ENCODE assay signal across 1 cellular context in the genomic region with DNA sequence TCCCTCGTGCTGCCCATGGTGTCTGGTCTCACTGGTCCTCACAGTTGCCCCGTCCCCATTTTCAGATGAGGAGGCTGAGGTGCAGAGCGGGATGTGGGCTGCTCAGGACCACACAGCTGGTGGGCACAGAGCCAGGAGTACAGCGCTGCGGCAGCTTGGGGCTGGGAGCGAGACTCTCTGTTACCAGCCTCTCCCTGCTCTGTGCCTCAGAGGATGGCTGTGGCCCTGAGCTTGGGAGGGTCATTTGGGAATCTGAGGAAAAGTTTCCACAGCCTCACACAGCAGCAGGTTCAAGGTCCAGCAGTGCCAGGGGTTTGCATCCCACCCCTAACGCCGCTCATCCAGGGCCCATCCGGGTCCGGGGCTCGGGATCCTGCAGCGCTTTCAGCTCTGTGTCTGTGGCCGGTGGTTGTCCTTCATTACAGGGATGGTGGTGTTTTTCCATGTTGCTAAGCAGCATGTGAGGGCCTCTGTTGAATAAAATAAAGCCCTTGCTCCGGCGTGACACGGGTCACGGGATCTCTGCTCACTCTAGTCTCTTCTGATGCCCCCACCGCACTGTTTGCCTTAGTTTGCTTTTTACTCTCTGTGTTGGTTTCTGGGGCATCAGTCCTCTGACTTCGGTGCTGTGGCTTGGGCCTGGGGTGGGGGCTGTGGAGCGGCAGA.
TF ChIP-seq lines count a peak whose summit lies in the region.

No MANE protein-coding gene starts in this region.

TF ChIP-seq in HepG2, 621 proteins besides CTCF, POLR2A, EP300 and RAD21 (continued from another document and continues in another):
- peak; percentile 57; the same call in 1 of the 2 replicates for TF ChIP-seq POGK (CRISPR knock-in tag; conservative IDR thresholded peaks at IDR 0.05)
- no peak for TF ChIP-seq ZNF720 (CRISPR knock-in tag; IDR thresholded peaks at IDR 0.05)
- TF ChIP-seq FOXK2 (IDR thresholded peaks at IDR 0.05), result no peak
- TF ChIP-seq ZNF354B (CRISPR knock-in tag; IDR thresholded peaks at IDR 0.05), result no peak
- no peak for TF ChIP-seq ZNF430 (CRISPR knock-in tag; IDR thresholded peaks at IDR 0.05)
- TF ChIP-seq ZNF207 (IDR thresholded peaks at IDR 0.05; ENCODE audit: borderline replicate concordance), result no peak
- TF ChIP-seq AGO2 (optimal IDR thresholded peaks at IDR 0.05; ENCODE audit: low read depth, low read length), result peak; percentile 73
- TF ChIP-seq RFXANK (CRISPR knock-in tag; IDR thresholded peaks at IDR 0.05), result no peak; the same call in 1 of the 2 replicates
- TF ChIP-seq, protein P1, sequence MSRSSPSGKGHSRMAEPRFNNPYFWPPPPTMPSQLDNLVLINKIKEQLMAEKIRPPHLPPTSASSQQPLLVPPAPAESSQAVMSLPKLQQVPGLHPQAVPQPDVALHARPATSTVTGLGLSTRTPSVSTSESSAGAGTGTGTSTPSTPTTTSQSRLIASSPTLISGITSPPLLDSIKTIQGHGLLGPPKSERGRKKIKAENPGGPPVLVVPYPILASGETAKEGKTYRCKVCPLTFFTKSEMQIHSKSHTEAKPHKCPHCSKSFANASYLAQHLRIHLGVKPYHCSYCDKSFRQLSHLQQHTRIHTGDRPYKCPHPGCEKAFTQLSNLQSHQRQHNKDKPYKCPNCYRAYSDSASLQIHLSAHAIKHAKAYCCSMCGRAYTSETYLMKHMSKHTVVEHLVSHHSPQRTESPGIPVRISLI (CRISPR knock-in tag; IDR thresholded peaks at IDR 0.05; ENCODE audit: borderline replicate concordance), result no peak
- no peak for TF ChIP-seq NFATC3 (CRISPR knock-in tag; IDR thresholded peaks at IDR 0.05)
- TF ChIP-seq ZNF768 (CRISPR knock-in tag; IDR thresholded peaks at IDR 0.05), result peak; percentile 11; the same call in 1 of the 2 replicates
- TF ChIP-seq, protein P2, sequence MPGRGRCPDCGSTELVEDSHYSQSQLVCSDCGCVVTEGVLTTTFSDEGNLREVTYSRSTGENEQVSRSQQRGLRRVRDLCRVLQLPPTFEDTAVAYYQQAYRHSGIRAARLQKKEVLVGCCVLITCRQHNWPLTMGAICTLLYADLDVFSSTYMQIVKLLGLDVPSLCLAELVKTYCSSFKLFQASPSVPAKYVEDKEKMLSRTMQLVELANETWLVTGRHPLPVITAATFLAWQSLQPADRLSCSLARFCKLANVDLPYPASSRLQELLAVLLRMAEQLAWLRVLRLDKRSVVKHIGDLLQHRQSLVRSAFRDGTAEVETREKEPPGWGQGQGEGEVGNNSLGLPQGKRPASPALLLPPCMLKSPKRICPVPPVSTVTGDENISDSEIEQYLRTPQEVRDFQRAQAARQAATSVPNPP (CRISPR knock-in tag; IDR thresholded peaks at IDR 0.05), result no peak
- no peak for TF ChIP-seq ZNF484 (CRISPR knock-in tag; IDR thresholded peaks at IDR 0.05; ENCODE audit: borderline replicate concordance, low read depth)
- TF ChIP-seq NR2C2 (CRISPR knock-in tag; IDR thresholded peaks at IDR 0.05; ENCODE audit: borderline replicate concordance), result no peak
- TF ChIP-seq ZBTB21 (CRISPR knock-in tag; IDR thresholded peaks at IDR 0.05), result no peak
- 0 out of 2 replicates have a peak, but pooled peaks have one; percentile 50 for TF ChIP-seq MYC (CRISPR knock-in tag; IDR thresholded peaks at IDR 0.05; ENCODE audit: borderline replicate concordance)
- TF ChIP-seq MEIS2 (CRISPR knock-in tag; IDR thresholded peaks at IDR 0.05), result peak; percentile 47; the same call in 1 of the 2 replicates
- TF ChIP-seq SAP130 (CRISPR knock-in tag; IDR thresholded peaks at IDR 0.05; ENCODE audit: low read depth), result peak; percentile 77
- peak; percentile 28 for TF ChIP-seq RBM39 (IDR thresholded peaks at IDR 0.05; ENCODE audit: low read depth, low read length, poor library complexity, severe bottlenecking)
- TF ChIP-seq STAG1 (CRISPR knock-in tag; IDR thresholded peaks at IDR 0.05), result no peak
- TF ChIP-seq SMYD3 (CRISPR knock-in tag; IDR thresholded peaks at IDR 0.05), result no peak
- 0 out of 2 replicates have a peak, but pooled peaks have one; percentile 16 for TF ChIP-seq ZBTB7A (CRISPR knock-in tag; IDR thresholded peaks at IDR 0.05)
- TF ChIP-seq, protein P3, sequence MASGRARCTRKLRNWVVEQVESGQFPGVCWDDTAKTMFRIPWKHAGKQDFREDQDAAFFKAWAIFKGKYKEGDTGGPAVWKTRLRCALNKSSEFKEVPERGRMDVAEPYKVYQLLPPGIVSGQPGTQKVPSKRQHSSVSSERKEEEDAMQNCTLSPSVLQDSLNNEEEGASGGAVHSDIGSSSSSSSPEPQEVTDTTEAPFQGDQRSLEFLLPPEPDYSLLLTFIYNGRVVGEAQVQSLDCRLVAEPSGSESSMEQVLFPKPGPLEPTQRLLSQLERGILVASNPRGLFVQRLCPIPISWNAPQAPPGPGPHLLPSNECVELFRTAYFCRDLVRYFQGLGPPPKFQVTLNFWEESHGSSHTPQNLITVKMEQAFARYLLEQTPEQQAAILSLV (CRISPR knock-in tag; IDR thresholded peaks at IDR 0.05; ENCODE audit: borderline replicate concordance), result no peak
- no peak for TF ChIP-seq RBM22 (optimal IDR thresholded peaks at IDR 0.05; ENCODE audit: low read length)
- no peak for TF ChIP-seq KLF9 (CRISPR knock-in tag; IDR thresholded peaks at IDR 0.05; ENCODE audit: low read depth)
- no peak for TF ChIP-seq DPF2 (CRISPR knock-in tag; IDR thresholded peaks at IDR 0.05; ENCODE audit: borderline replicate concordance, low read depth)
- no peak for TF ChIP-seq ZNF589 (CRISPR knock-in tag; conservative IDR thresholded peaks at IDR 0.05)
- TF ChIP-seq, protein P4, sequence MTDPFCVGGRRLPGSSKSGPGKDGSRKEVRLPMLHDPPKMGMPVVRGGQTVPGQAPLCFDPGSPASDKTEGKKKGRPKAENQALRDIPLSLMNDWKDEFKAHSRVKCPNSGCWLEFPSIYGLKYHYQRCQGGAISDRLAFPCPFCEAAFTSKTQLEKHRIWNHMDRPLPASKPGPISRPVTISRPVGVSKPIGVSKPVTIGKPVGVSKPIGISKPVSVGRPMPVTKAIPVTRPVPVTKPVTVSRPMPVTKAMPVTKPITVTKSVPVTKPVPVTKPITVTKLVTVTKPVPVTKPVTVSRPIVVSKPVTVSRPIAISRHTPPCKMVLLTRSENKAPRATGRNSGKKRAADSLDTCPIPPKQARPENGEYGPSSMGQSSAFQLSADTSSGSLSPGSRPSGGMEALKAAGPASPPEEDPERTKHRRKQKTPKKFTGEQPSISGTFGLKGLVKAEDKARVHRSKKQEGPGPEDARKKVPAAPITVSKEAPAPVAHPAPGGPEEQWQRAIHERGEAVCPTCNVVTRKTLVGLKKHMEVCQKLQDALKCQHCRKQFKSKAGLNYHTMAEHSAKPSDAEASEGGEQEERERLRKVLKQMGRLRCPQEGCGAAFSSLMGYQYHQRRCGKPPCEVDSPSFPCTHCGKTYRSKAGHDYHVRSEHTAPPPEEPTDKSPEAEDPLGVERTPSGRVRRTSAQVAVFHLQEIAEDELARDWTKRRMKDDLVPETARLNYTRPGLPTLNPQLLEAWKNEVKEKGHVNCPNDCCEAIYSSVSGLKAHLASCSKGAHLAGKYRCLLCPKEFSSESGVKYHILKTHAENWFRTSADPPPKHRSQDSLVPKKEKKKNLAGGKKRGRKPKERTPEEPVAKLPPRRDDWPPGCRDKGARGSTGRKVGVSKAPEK (CRISPR knock-in tag; IDR thresholded peaks at IDR 0.05; ENCODE audit: borderline replicate concordance), result no peak
- TF ChIP-seq TFE3 (CRISPR knock-in tag; IDR thresholded peaks at IDR 0.05), result peak; percentile 91
- TF ChIP-seq AKAP8 (CRISPR knock-in tag; IDR thresholded peaks at IDR 0.05), result peak; percentile 58; the same call in 1 of the 2 replicates
- TF ChIP-seq KLF16 (CRISPR knock-in tag; IDR thresholded peaks at IDR 0.05), result no peak
- peak; percentile 80; the same call in 1 of the 2 replicates for TF ChIP-seq ZNF788 (CRISPR knock-in tag; IDR thresholded peaks at IDR 0.05; ENCODE audit: borderline replicate concordance)
- no peak for TF ChIP-seq NFE2L1 (CRISPR knock-in tag; IDR thresholded peaks at IDR 0.05; ENCODE audit: borderline replicate concordance)
- TF ChIP-seq, protein P5, sequence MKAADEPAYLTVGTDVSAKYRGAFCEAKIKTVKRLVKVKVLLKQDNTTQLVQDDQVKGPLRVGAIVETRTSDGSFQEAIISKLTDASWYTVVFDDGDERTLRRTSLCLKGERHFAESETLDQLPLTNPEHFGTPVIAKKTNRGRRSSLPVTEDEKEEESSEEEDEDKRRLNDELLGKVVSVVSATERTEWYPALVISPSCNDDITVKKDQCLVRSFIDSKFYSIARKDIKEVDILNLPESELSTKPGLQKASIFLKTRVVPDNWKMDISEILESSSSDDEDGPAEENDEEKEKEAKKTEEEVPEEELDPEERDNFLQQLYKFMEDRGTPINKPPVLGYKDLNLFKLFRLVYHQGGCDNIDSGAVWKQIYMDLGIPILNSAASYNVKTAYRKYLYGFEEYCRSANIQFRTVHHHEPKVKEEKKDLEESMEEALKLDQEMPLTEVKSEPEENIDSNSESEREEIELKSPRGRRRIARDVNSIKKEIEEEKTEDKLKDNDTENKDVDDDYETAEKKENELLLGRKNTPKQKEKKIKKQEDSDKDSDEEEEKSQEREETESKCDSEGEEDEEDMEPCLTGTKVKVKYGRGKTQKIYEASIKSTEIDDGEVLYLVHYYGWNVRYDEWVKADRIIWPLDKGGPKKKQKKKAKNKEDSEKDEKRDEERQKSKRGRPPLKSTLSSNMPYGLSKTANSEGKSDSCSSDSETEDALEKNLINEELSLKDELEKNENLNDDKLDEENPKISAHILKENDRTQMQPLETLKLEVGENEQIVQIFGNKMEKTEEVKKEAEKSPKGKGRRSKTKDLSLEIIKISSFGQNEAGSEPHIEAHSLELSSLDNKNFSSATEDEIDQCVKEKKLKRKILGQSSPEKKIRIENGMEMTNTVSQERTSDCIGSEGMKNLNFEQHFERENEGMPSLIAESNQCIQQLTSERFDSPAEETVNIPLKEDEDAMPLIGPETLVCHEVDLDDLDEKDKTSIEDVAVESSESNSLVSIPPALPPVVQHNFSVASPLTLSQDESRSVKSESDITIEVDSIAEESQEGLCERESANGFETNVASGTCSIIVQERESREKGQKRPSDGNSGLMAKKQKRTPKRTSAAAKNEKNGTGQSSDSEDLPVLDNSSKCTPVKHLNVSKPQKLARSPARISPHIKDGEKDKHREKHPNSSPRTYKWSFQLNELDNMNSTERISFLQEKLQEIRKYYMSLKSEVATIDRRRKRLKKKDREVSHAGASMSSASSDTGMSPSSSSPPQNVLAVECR (CRISPR knock-in tag; IDR thresholded peaks at IDR 0.05; ENCODE audit: borderline replicate concordance), result peak; percentile 47; the same call in 1 of the 2 replicates
- no peak for TF ChIP-seq IKZF4 (CRISPR knock-in tag; IDR thresholded peaks at IDR 0.05; ENCODE audit: borderline replicate concordance, low read depth, not compliant biosample characterization)
- TF ChIP-seq RFX1 (IDR thresholded peaks at IDR 0.05), result peak; percentile 54; the same call in 1 of the 2 replicates
- no peak for TF ChIP-seq MIER3 (CRISPR knock-in tag; IDR thresholded peaks at IDR 0.05; ENCODE audit: borderline replicate concordance)
- 0 out of 2 replicates have a peak, but pooled peaks have one; percentile 36 for TF ChIP-seq ZNF770 (CRISPR knock-in tag; IDR thresholded peaks at IDR 0.05)
- TF ChIP-seq SNAI1 (CRISPR knock-in tag; IDR thresholded peaks at IDR 0.05; ENCODE audit: borderline replicate concordance), result no peak
- 0 out of 2 replicates have a peak, but pooled peaks have one; percentile 63 for TF ChIP-seq ZNF614 (CRISPR knock-in tag; IDR thresholded peaks at IDR 0.05; ENCODE audit: borderline replicate concordance)
